17 cellular contexts compared by ENCODE assay signal in the genomic region with DNA sequence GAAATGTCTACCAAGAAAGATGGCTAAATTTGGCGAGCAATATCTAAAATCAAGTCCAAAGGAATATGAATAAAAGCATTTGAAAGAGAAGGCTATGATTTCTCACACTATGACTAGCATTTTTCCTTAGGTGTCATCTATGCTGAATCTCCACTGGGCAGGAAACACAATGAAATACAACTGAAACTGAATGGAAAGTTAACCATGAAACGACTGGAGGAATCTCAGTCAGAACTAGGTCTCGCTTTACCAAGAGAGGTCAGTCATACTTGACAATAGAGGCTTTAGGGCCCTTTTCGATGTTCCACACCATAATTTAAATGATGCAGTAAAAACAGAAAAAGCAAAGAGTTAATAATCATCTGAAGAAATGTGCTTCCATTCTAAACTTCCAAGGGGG.
DNase-seq lines count a peak whose midpoint lies in the region; ATAC-seq and TF ChIP-seq lines count a peak whose summit lies in the region.
"Had no signal": no experiment of that assay in that cellular context is flagged by ENCODE, and none has a peak within 500 bp of the region (broad histone marks: within the 10 kb centered on the region; RNA-seq: fewer than 3 reads in every experiment).

No MANE protein-coding gene starts in this region.

- H3K27ac ChIP-seq in esophagus squamous epithelium = no peak overlapping the region
- H3K27ac ChIP-seq: BLaER1 treated with 17β-estradiol and CSF1 and Interleukin-3, amounts not matched to agents 10 nM and 100 nM had no signal

- in situ Hi-C loops in GM13977 (cut with MboI; ENCODE audit: low pct_unique_long_range_greater_than_20kb, low sequenced_read_pairs, unreplicated experiment) = no loop called here

- DNase-seq in epithelial cell of proximal tubule (ENCODE audit: low read depth) = no peak
- DNase-seq in renal cortical epithelial cell (ENCODE audit: low read depth) = peak; percentile 42
- no peak for DNase-seq in GM13977 (ENCODE audit: low spot score)
- no peak for DNase-seq in NCI-H1694 (lab: John Stamatoyannopoulos, UW)
- no peak for DNase-seq in foreskin fibroblast
- DNase-seq in esophagus squamous epithelium (lab: John Stamatoyannopoulos, UW) = no peak
- DNase-seq: 8988T; ACHN; CD4-positive, CD25-positive, alpha-beta regulatory T cell; DMS53; GF-D8; IMR-90; KBM-7 had no signal

- H3K27me3 ChIP-seq in esophagus squamous epithelium = no peaks in the 10 kb centered on the region
- H3K27me3 ChIP-seq: BLaER1 treated with 17β-estradiol and CSF1 and Interleukin-3, amounts not matched to agents 10 nM and 100 nM had no signal

- H3K36me3 ChIP-seq in esophagus squamous epithelium = no peaks in the 10 kb centered on the region
- H3K36me3 ChIP-seq: BLaER1 treated with 17β-estradiol and CSF1 and Interleukin-3, amounts not matched to agents 10 nM and 100 nM had no signal

- H3K9me3 ChIP-seq in esophagus squamous epithelium = no peaks in the 10 kb centered on the region
- H3K9me3 ChIP-seq: BLaER1 treated with 17β-estradiol and CSF1 and Interleukin-3, amounts not matched to agents 10 nM and 100 nM had no signal

- no peak for TF ChIP-seq POLR2A in esophagus squamous epithelium (IDR thresholded peaks at IDR 0.05)

- H3K4me3 ChIP-seq in epithelial cell of proximal tubule (ENCODE audit: low read depth, low read length) = peak overlapping the region; percentile 20
- H3K4me3 ChIP-seq in foreskin fibroblast (ENCODE audit: low read depth in 1 of 2, low read length in 2 of 2) = no peak overlapping the region
- H3K4me3 ChIP-seq in esophagus squamous epithelium = no peak overlapping the region
- H3K4me3 ChIP-seq: BLaER1 treated with 17β-estradiol and CSF1 and Interleukin-3, amounts not matched to agents 10 nM and 100 nM had no signal

- TF ChIP-seq CTCF in epithelial cell of proximal tubule (conservative IDR thresholded peaks at IDR 0.05; ENCODE audit: low read depth, low read length) (no peak), GM13977 (IDR thresholded peaks at IDR 0.05; ENCODE audit: extremely low read depth, insufficient read depth, missing control alignments) (no peak), foreskin fibroblast (IDR thresholded peaks at IDR 0.05; ENCODE audit: low read depth, low read length) (no peak), esophagus squamous epithelium (IDR thresholded peaks at IDR 0.05) (no peak)

- WGBS in esophagus squamous epithelium, 2 donors = 84 to 90% methylated on average over 4 of the region's 4 CpGs

- intact Hi-C loops in esophagus squamous epithelium (cut with DNase I) = no loop called here

- no peaks in the 10 kb centered on the region for H3K4me1 ChIP-seq in esophagus squamous epithelium
- H3K4me1 ChIP-seq: BLaER1 treated with 17β-estradiol and CSF1 and Interleukin-3, amounts not matched to agents 10 nM and 100 nM had no signal

- ATAC-seq in GM18861 (IDR thresholded peaks at IDR 0.05; ENCODE audit: unreplicated experiment) = peak; percentile 28
- peak; percentile 36 for ATAC-seq in HG03175 (IDR thresholded peaks at IDR 0.05; ENCODE audit: unreplicated experiment)
- ATAC-seq: HCT116 had no signal
